In genomic region chr17:53319947-53320346, GRCh38 we compare ENCODE assay signal across 2 cellular contexts.
TF ChIP-seq lines count a peak whose summit lies in the region.

No MANE protein-coding gene starts in this region.

TF ChIP-seq in A549, 52 proteins besides CTCF, POLR2A, EP300 and RAD21 (continued from another document):
- peak; percentile 37; the same call in 1 of the 2 replicates for TF ChIP-seq USF2 (IDR thresholded peaks at IDR 0.05)

TF ChIP-seq in K562, 482 proteins besides CTCF, POLR2A, EP300 and RAD21 (continued from another document):
- no peak for TF ChIP-seq FOXJ2 (tag; IDR thresholded peaks at IDR 0.05)
TF ChIP-seq in K562: peak in this region for 1.
